Comparison of ENCODE assay signal across 7 cellular contexts in the genomic region with DNA sequence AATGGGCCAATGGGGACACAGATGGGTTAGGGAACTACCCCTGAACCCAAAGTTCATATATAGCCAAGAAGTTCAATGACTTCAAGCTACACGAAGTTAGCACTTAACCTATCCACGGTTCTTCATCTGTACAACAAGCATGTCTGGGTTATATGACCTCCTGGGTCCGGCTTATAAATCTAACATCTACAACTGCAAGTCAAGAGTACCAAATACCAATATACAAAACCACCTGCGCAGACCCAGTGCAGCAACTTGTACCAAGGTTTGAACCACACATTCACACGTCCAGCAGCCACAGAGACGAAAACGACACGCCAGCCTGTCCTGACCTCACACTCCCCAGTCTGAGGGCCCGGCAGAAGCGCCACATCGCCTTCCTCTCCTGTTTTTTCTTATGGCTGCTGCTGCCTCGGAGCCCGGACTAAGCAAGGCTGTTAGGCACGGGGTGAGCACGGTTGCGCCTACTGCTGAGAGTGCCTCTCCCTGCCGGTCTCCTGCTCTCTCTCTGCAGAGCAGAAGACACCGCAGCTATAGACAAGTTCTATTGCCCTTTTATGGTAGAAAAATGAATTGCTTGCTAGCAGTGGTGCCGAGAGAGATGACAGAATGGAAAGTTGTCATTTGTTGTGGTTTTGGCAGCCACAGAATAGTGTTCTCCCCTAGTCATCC.
DNase-seq lines count a peak whose midpoint lies in the region; ATAC-seq and TF ChIP-seq lines count a peak whose summit lies in the region.

No MANE protein-coding gene starts in this region.

- H3K4me1 Mint-ChIP-seq in type B pancreatic cell (ENCODE audit: unreplicated experiment) = peaks cover 81% of the 10 kb centered on the region

- TF ChIP-seq CTCF in type B pancreatic cell (conservative IDR thresholded peaks at IDR 0.05) = no peak

- no peaks in the 10 kb centered on the region for H3K9me3 Mint-ChIP-seq in type B pancreatic cell

- H3K4me3 Mint-ChIP-seq in type B pancreatic cell = peak overlapping the region; percentile 16

- no peaks in the 10 kb centered on the region for H3K27me3 Mint-ChIP-seq in type B pancreatic cell

- TF ChIP-seq POLR2A in GM19193 (IDR thresholded peaks at IDR 0.05; ENCODE audit: extremely low read depth, insufficient read depth, insufficient read length) = peak; percentile 97

- peak; percentile 51 to 58 for DNase-seq in activated CD8-positive, alpha-beta memory T cell treated with anti-CD3 and anti-CD28 coated beads for 1 hour (ENCODE audit: extremely low read depth in 1 of 2, low read depth in 1 of 2)
- peak in 9 of 10 donors; percentile 45 to 95 (median 64) for DNase-seq in posterior cingulate gyrus
- no peak for DNase-seq in type B pancreatic cell (ENCODE audit: extremely low spot score, unreplicated experiment)
- no peak for DNase-seq in NCI-H1436 treated with DMSO at 0.1 percent for 48 hours (lab: John Stamatoyannopoulos, UW)

- H3K36me3 Mint-ChIP-seq in type B pancreatic cell = peaks cover 13% of the 10 kb centered on the region

- ATAC-seq in HG03558 (IDR thresholded peaks at IDR 0.05; ENCODE audit: extremely low read depth, unreplicated experiment) (peak; percentile 23), esophagus mucosa (peak; percentile 12)

- H3K27ac Mint-ChIP-seq in type B pancreatic cell = peak overlapping the region; percentile 47

- intact Hi-C loops in posterior cingulate gyrus (cut with DNase I) = no loop called here

Comparison
In these comparisons a context has a peak if more than half of its experiments do, and no peak if none do; other contexts are left out.
1. DNase-seq: peak in activated CD8-positive, alpha-beta memory T cell treated with anti-CD3 and anti-CD28 coated beads for 1 hour (2 of 2) and posterior cingulate gyrus (9 of 10); none in type B pancreatic cell (single experiment) and NCI-H1436 treated with DMSO at 0.1 percent for 48 hours (single experiment).